ENCODE assay signal across 8 cellular contexts in genomic region chr15:99504823-99505551, GRCh38.
DNase-seq lines count a peak whose midpoint lies in the region; ATAC-seq and FAIRE-seq lines count a peak whose summit lies in the region.

No MANE protein-coding gene starts in this region.

- H3K9me3 Mint-ChIP-seq in activated naive CD8-positive, alpha-beta T cell treated with anti-CD3 and anti-CD28 coated beads, Interleukin-2, amount 50 U/mL, for 24 hours = no peaks in the 10 kb centered on the region

- H3K27me3 Mint-ChIP-seq in activated naive CD8-positive, alpha-beta T cell treated with anti-CD3 and anti-CD28 coated beads, Interleukin-2, amount 50 U/mL, for 24 hours = no peaks in the 10 kb centered on the region

- H3K4me2 ChIP-seq in BLaER1 = peak overlapping the region; percentile 87

- no peak overlapping the region for H3K4me3 ChIP-seq in BLaER1

- H3K36me3 ChIP-seq in BLaER1 = peaks cover 6% of the 10 kb centered on the region; the same call in 1 of the 2 replicates

- ATAC-seq in GM19025 (IDR thresholded peaks at IDR 0.05; ENCODE audit: low read depth, unreplicated experiment) (peak; percentile 28), HG03103 (IDR thresholded peaks at IDR 0.05; ENCODE audit: low read depth, unreplicated experiment) (peak; percentile 44), HG03521 (IDR thresholded peaks at IDR 0.05; ENCODE audit: unreplicated experiment) (no peak)
- ATAC-seq in activated naive CD8-positive, alpha-beta T cell treated with anti-CD3 and anti-CD28 coated beads, Interleukin-2, amount 50 U/mL, for 24 hours = peak; percentile 67

- H4K20me1 ChIP-seq in BLaER1 = no peaks in the 10 kb centered on the region

- no peaks in the 10 kb centered on the region for H3K36me3 Mint-ChIP-seq in activated naive CD8-positive, alpha-beta T cell treated with anti-CD3 and anti-CD28 coated beads, Interleukin-2, amount 50 U/mL, for 24 hours (ENCODE audit: low read depth)

- peaks cover 4% of the 10 kb centered on the region for H3K9me3 ChIP-seq in BLaER1

- H3K4me3 Mint-ChIP-seq in activated naive CD8-positive, alpha-beta T cell treated with anti-CD3 and anti-CD28 coated beads, Interleukin-2, amount 50 U/mL, for 24 hours = peak overlapping the region; percentile 44

- peak overlapping the region; percentile 97 for H3K27ac ChIP-seq in BLaER1

- peaks cover 98% of the 10 kb centered on the region for H3K4me1 ChIP-seq in BLaER1

- H3K4me1 Mint-ChIP-seq in activated naive CD8-positive, alpha-beta T cell treated with anti-CD3 and anti-CD28 coated beads, Interleukin-2, amount 50 U/mL, for 24 hours = peaks cover 82% of the 10 kb centered on the region

- peak overlapping the region; percentile 90 for H3K27ac Mint-ChIP-seq in activated naive CD8-positive, alpha-beta T cell treated with anti-CD3 and anti-CD28 coated beads, Interleukin-2, amount 50 U/mL, for 24 hours

- H3K27me3 ChIP-seq in BLaER1 = no peaks in the 10 kb centered on the region

- no peak for FAIRE-seq in urothelium cell line (lab: Jason Lieb, UNC)

- DNase-seq in activated naive CD8-positive, alpha-beta T cell treated with anti-CD3 and anti-CD28 coated beads, Interleukin-2, amount 50 U/mL, for 24 hours = no peak
- DNase-seq in urothelium cell line (ENCODE audit: low spot score) (peak; percentile 48), NCI-H2029 (lab: John Stamatoyannopoulos, UW) (no peak)
- DNase-seq in central memory CD4-positive, alpha-beta T cell = no peak

- peak overlapping the region; percentile 64 for H3K9ac ChIP-seq in BLaER1
